In the genomic region with DNA sequence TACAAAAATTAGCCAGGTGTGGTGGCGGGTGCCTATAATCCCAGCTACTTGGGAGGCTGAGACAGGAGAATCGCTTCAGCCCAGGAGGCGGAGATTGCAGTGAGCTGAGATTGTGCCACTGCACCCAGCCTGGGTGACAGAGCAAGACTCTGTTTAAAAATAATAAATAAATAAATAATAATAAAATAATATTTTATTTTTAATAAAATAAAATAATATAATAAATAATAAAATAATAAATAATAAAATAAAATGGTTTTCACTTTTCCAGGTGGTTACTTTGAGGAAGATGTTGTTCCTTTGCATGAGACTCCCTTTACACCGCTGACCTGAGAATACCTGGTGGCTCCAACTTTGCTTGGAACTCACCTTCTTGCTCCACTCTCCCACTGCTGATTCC, we compare ENCODE assay signal across 9 cellular contexts.
"Had no signal": no experiment of that assay in that cellular context is flagged by ENCODE, and none has a peak within 500 bp of the region (broad histone marks: within the 10 kb centered on the region; RNA-seq: fewer than 3 reads in every experiment).

No MANE protein-coding gene starts in this region.

- ATAC-seq: GM23338, HCT116 had no signal

- DNase-seq: GM23248, GOT3, H7, H9, HCEC 1CT, HFFc6 had no signal

- H3K4me3 Mint-ChIP-seq: GM23338, H9, HFFc6 had no signal

- H3K9me3 Mint-ChIP-seq: GM23338, H9, HFFc6 had no signal

- H3K27ac Mint-ChIP-seq: GM23338, H9, HFFc6 had no signal

- H3K4me1 ChIP-seq: HAP-1 had no signal

- H3K27ac ChIP-seq: GM23248 had no signal

- H3K4me3 ChIP-seq: GM23248, GM23338, HAP-1 had no signal

- H3K9ac ChIP-seq: GM23248 had no signal

- H2AFZ ChIP-seq: GM23248, GM23338 had no signal

- H3K4me1 Mint-ChIP-seq: GM23338, H9 had no signal

- H3K4me2 ChIP-seq: GM23338 had no signal
